Comparison of ENCODE assay signal across 1 cellular context in genomic region chr7:23074443-23075244, GRCh38.
TF ChIP-seq lines count a peak whose summit lies in the region.

No MANE protein-coding gene starts in this region.

TF ChIP-seq in WTC11, 78 proteins besides CTCF, POLR2A, EP300 and RAD21 (continued from another document):
- no peak for TF ChIP-seq PRDM15 (CRISPR knock-in tag; IDR thresholded peaks at IDR 0.05)
